ENCODE assay signal across 2 cellular contexts in genomic region chr1:233707906-233708292, GRCh38.
TF ChIP-seq lines count a peak whose summit lies in the region.

No MANE protein-coding gene starts in this region.

TF ChIP-seq in HCT116, 20 proteins besides CTCF, POLR2A, EP300 and RAD21:
- TF ChIP-seq REST (IDR thresholded peaks at IDR 0.05; ENCODE audit: low read depth) (no peak), ATF3 (IDR thresholded peaks at IDR 0.05) (no peak), ZFX (IDR thresholded peaks at IDR 0.05) (no peak), ELF1 (IDR thresholded peaks at IDR 0.05; ENCODE audit: borderline replicate concordance, low read depth) (no peak), JUND (IDR thresholded peaks at IDR 0.05) (no peak), MAX (IDR thresholded peaks at IDR 0.05) (no peak), CBX3 (IDR thresholded peaks at IDR 0.05; ENCODE audit: low read depth) (no peak), FOSL1 (IDR thresholded peaks at IDR 0.05; ENCODE audit: low read depth) (no peak), ZBTB33 (IDR thresholded peaks at IDR 0.05; ENCODE audit: extremely low read depth, insufficient replicate concordance, low read length) (no peak), YY1 (IDR thresholded peaks at IDR 0.05; ENCODE audit: extremely low read depth, insufficient replicate concordance, low read depth, low read length) (no peak), EZH2 (IDR thresholded peaks at IDR 0.05) (no peak), CEBPB (IDR thresholded peaks at IDR 0.05; ENCODE audit: low read depth) (no peak), SP1 (IDR thresholded peaks at IDR 0.05; ENCODE audit: low read depth) (no peak), SIN3A (IDR thresholded peaks at IDR 0.05; ENCODE audit: low read depth) (no peak; the same call in 1 of the 2 replicates), SRF (IDR thresholded peaks at IDR 0.05; ENCODE audit: low read depth) (no peak), ZNF274 (IDR thresholded peaks at IDR 0.05; ENCODE audit: low read depth, low read length) (no peak), TCF7L2 (IDR thresholded peaks at IDR 0.05; ENCODE audit: borderline replicate concordance, extremely low read depth, insufficient read depth, insufficient read length) (no peak), POLR2AphosphoS5 (IDR thresholded peaks at IDR 0.05; ENCODE audit: low read depth, low read length) (no peak), EGR1 (IDR thresholded peaks at IDR 0.05; ENCODE audit: low read depth) (no peak)

TF ChIP-seq in SK-N-SH, 30 proteins besides CTCF, POLR2A, EP300 and RAD21:
- TF ChIP-seq REST (IDR thresholded peaks at IDR 0.05; ENCODE audit: low read depth, low read length), result no peak
